ENCODE assay signal across 12 cellular contexts in genomic region chr17:44067547-44067945, GRCh38. TPM values are rescaled to one million over a fixed set of nuclear protein-coding genes. Genes with fewer than 3 reads are reported as not detected.
DNase-seq lines count a peak whose midpoint lies in the region; ATAC-seq and TF ChIP-seq lines count a peak whose summit lies in the region.
"Had no signal": no experiment of that assay in that cellular context is flagged by ENCODE, and none has a peak within 500 bp of the region (broad histone marks: within the 10 kb centered on the region; RNA-seq: fewer than 3 reads in every experiment).

No MANE protein-coding gene starts in this region.

- H3K36me3 ChIP-seq in adrenal gland (replicated peaks in 1 of 2) = peaks cover 0 to 11% of the 10 kb centered on the region in 2 donors

- peak overlapping the region in 6 of 7 donors; percentile 35 to 91 (median 89) for H3K27ac Mint-ChIP-seq in CD14-positive monocyte
- H3K27ac Mint-ChIP-seq in HFFc6 = peak overlapping the region; percentile 93
- H3K27ac Mint-ChIP-seq in naive thymus-derived CD8-positive, alpha-beta T cell = peak overlapping the region in 9 of 10 donors; percentile 36 to 97 (median 92)

- no peak overlapping the region for H3K4me3 ChIP-seq in adrenal gland

- peaks cover 13 to 19% of the 10 kb centered on the region in 2 donors for H3K36me3 Mint-ChIP-seq in CD14-positive monocyte
- H3K36me3 Mint-ChIP-seq in HFFc6 (ENCODE audit: low read depth) = peaks cover 30% of the 10 kb centered on the region
- H3K36me3 Mint-ChIP-seq in naive thymus-derived CD8-positive, alpha-beta T cell = peaks cover 0 to 19% (median 4%) of the 10 kb centered on the region in 3 donors

- WGBS in adrenal gland, 4 donors = 49 to 63% (median 52%) methylated on average over 9 of the region's 9 CpGs

- H3K4me1 Mint-ChIP-seq in CD14-positive monocyte = peaks cover 47% of the 10 kb centered on the region
- peaks cover 46% of the 10 kb centered on the region for H3K4me1 Mint-ChIP-seq in HFFc6 (ENCODE audit: low read depth)
- H3K4me1 Mint-ChIP-seq in naive thymus-derived CD8-positive, alpha-beta T cell = peaks cover 30 to 62% (median 55%) of the 10 kb centered on the region in 4 donors

- H3K4me1 ChIP-seq in adrenal gland (replicated peaks in 1 of 2) = peaks cover 25 to 48% of the 10 kb centered on the region in 2 donors

- H3K9me3 Mint-ChIP-seq in CD14-positive monocyte (no peaks in the 10 kb centered on the region), HFFc6 (no peaks in the 10 kb centered on the region)
- no peaks in the 10 kb centered on the region for H3K9me3 Mint-ChIP-seq in naive thymus-derived CD8-positive, alpha-beta T cell

- DNase-seq in CD14-positive monocyte (ENCODE audit: low spot score) = no peak
- no peak for DNase-seq in HFFc6
- DNase-seq in adrenal gland = peak in 1 of 7 donors; percentile 14
- DNase-seq in naive thymus-derived CD8-positive, alpha-beta T cell = no peak
- no peak for DNase-seq in NCI-H748 (lab: John Stamatoyannopoulos, UW; ENCODE audit: unreplicated experiment)
- no peak for DNase-seq in islet precursor cell
- DNase-seq: activated CD4-positive, alpha-beta T cell treated with anti-CD3 and anti-CD28 coated beads, Interleukin-2, amount 50 U/mL, for 1 hour; DMS 273 treated with DMSO at 0.1 percent for 48 hours; IMR-90; SIG-M5 had no signal

- H3K27me3 Mint-ChIP-seq in CD14-positive monocyte (ENCODE audit: low read depth in 3 of 3) (no peaks in the 10 kb centered on the region), HFFc6 (ENCODE audit: insufficient read depth) (no peaks in the 10 kb centered on the region; the same call in none of the 2 replicates)
- H3K27me3 Mint-ChIP-seq in naive thymus-derived CD8-positive, alpha-beta T cell = no peaks in the 10 kb centered on the region

- H3K27me3 ChIP-seq in adrenal gland = no peaks in the 10 kb centered on the region

- TF ChIP-seq POLR2A in adrenal gland (IDR thresholded peaks at IDR 0.05) = no peak

- peak overlapping the region; percentile 88 to 98 (median 91) for H3K27ac ChIP-seq in adrenal gland

- POLR2A ChIA-PET in naive thymus-derived CD8-positive, alpha-beta T cell (lab: Charles Lee) = no interaction called here

- ATAC-seq in naive thymus-derived CD8-positive, alpha-beta T cell = no peak
- ATAC-seq in GM19023 (IDR thresholded peaks at IDR 0.05; ENCODE audit: unreplicated experiment) = no peak
- ATAC-seq in GM19395 (IDR thresholded peaks at IDR 0.05; ENCODE audit: unreplicated experiment) = no peak

- H3K4me3 Mint-ChIP-seq in CD14-positive monocyte = no peak overlapping the region
- H3K4me3 Mint-ChIP-seq in HFFc6 = no peak overlapping the region
- peak overlapping the region in 9 of 10 donors; percentile 33 to 96 (median 92) for H3K4me3 Mint-ChIP-seq in naive thymus-derived CD8-positive, alpha-beta T cell

- intact Hi-C loops in CD14-positive monocyte (cut with micrococcal nuclease) = loop anchor here (2.0 to 10.0 kb wide), 4 partner anchors 50 to 435 kb away; partner anchors contain the start of genes GPATCH8 (in 1 of the 2), TMEM101 (in 1 of the 2) and TMUB2 (in 1 of the 2)
- intact Hi-C loops in adrenal gland (cut with DNase I) = loop anchor here in 1 of 2 donors (10.0 kb wide), 1 partner anchor 47 kb away; no protein-coding TSS in a partner anchor

- no peaks in the 10 kb centered on the region for H3K9me3 ChIP-seq in adrenal gland (replicated peaks in 1 of 3)

- TF ChIP-seq CTCF in CD14-positive monocyte (IDR thresholded peaks at IDR 0.05) = no peak
- no peak for TF ChIP-seq CTCF in HFFc6 (IDR thresholded peaks at IDR 0.05)
- no peak for TF ChIP-seq CTCF in adrenal gland (IDR thresholded peaks at IDR 0.05)

RNA-seq across cellular contexts. Expression of gene LSM12, which starts 1.1 kb away (rescaled TPM):
- polyA plus RNA-seq in CD14-positive monocyte = 10 to 100 TPM; 64.4 to 65.8 TPM
- total RNA-seq in HFFc6 (2021; fragmentation: NEBNext Ultra II Directional; extraction: Animal tissue kit (Norgen Biotek cat#: 25700)) = 100 to 1,000 TPM in 1 of 6 experiments, 10 to 100 TPM in 5; 86.6 to 101 (median 94.5) TPM
- 10 to 100 TPM; 19.8 to 53.0 (median 40.0) TPM for total RNA-seq in adrenal gland
- polyA plus RNA-seq in adrenal gland = 10 to 100 TPM; 28.9 to 54.7 (median 37.0) TPM
- 10 to 100 TPM; 33.3 to 36.0 TPM for total RNA-seq in naive thymus-derived CD8-positive, alpha-beta T cell
- 10 to 100 TPM; 63.4 to 82.6 (median 66.7) TPM for polyA plus RNA-seq in naive thymus-derived CD8-positive, alpha-beta T cell

RNA-seq across cellular contexts. Expression of gene G6PC3, which starts 3.0 kb away (rescaled TPM):
- polyA plus RNA-seq in CD14-positive monocyte (10 to 100 TPM; 42.4 to 46.4 TPM), adrenal gland (100 to 1,000 TPM in 2 of 3 donors, 10 to 100 TPM in 1; 95.0 to 254 (median 207) TPM)
- total RNA-seq in HFFc6 (2021; fragmentation: NEBNext Ultra II Directional; extraction: Animal tissue kit (Norgen Biotek cat#: 25700)) = 100 to 1,000 TPM in 5 of 6 experiments, 10 to 100 TPM in 1; 96.6 to 123 (median 113) TPM
- total RNA-seq in adrenal gland = 100 to 1,000 TPM in 2 of 8 donors, 10 to 100 TPM in 6; 51.2 to 114 (median 80.9) TPM
- total RNA-seq in naive thymus-derived CD8-positive, alpha-beta T cell = 10 to 100 TPM; 15.0 to 19.1 TPM
- 10 to 100 TPM; 25.5 to 31.3 (median 26.6) TPM for polyA plus RNA-seq in naive thymus-derived CD8-positive, alpha-beta T cell

RNA-seq across cellular contexts. Expression of gene TMEM101, which starts 52.8 kb away (rescaled TPM):
- 10 to 100 TPM; 33.6 to 41.4 TPM for polyA plus RNA-seq in CD14-positive monocyte
- total RNA-seq in HFFc6 (2021; fragmentation: NEBNext Ultra II Directional; extraction: Animal tissue kit (Norgen Biotek cat#: 25700)) = 10 to 100 TPM; 27.8 to 32.7 (median 29.2) TPM
- 10 to 100 TPM; 20.4 to 51.9 (median 34.7) TPM for total RNA-seq in adrenal gland
- 10 to 100 TPM; 12.4 to 19.1 (median 12.7) TPM for polyA plus RNA-seq in adrenal gland
- 10 to 100 TPM; 26.8 to 27.6 TPM for total RNA-seq in naive thymus-derived CD8-positive, alpha-beta T cell
- 10 to 100 TPM; 23.6 to 28.8 (median 27.1) TPM for polyA plus RNA-seq in naive thymus-derived CD8-positive, alpha-beta T cell

RNA-seq across cellular contexts. Expression of gene HDAC5, which starts 55.9 kb away (rescaled TPM):
- polyA plus RNA-seq in CD14-positive monocyte (10 to 100 TPM; 16.1 to 24.7 TPM), adrenal gland (100 to 1,000 TPM in 1 of 3 donors, 10 to 100 TPM in 1, 1 to 10 TPM in 1; 4.8 to 102 (median 83.0) TPM)
- 10 to 100 TPM; 63.4 to 87.4 (median 78.7) TPM for total RNA-seq in HFFc6 (2021; fragmentation: NEBNext Ultra II Directional; extraction: Animal tissue kit (Norgen Biotek cat#: 25700))
- total RNA-seq in adrenal gland = 100 to 1,000 TPM in 3 of 8 donors, 10 to 100 TPM in 5; 15.1 to 144 (median 73.0) TPM
- 10 to 100 TPM; 71.1 to 73.8 TPM for total RNA-seq in naive thymus-derived CD8-positive, alpha-beta T cell
- 10 to 100 TPM; 25.3 to 41.8 (median 27.2) TPM for polyA plus RNA-seq in naive thymus-derived CD8-positive, alpha-beta T cell

Comparison
In these comparisons a context has a peak if more than half of its experiments do, and no peak if none do; other contexts are left out.
1. H3K4me3 Mint-ChIP-seq: peak in naive thymus-derived CD8-positive, alpha-beta T cell (9 of 10); none in CD14-positive monocyte (0 of 2) and HFFc6 (single experiment).
2. Peak in every context shown above with its lines, with median percentiles within 50 percentile points of each other: H3K27ac Mint-ChIP-seq.